In genomic region chr15:77032052-77032646, GRCh38 we compare ENCODE assay signal across 15 cellular contexts. TPM values are rescaled to one million over a fixed set of nuclear protein-coding genes. Genes with fewer than 3 reads are reported as not detected.
A peak's percentile ranks its signal among the peaks of the same experiment; 100 is the strongest.
DNase-seq lines count a peak whose midpoint lies in the region; ATAC-seq and TF ChIP-seq lines count a peak whose summit lies in the region.
"Had no signal": no experiment of that assay in that cellular context is flagged by ENCODE, and none has a peak within 500 bp of the region (broad histone marks: within the 10 kb centered on the region; RNA-seq: fewer than 3 reads in every experiment).

No MANE protein-coding gene starts in this region.

- no peak overlapping the region for H3K4me2 ChIP-seq in DND-41 (ENCODE audit: insufficient read depth, low read length)
- H3K4me2 ChIP-seq: hepatocyte had no signal

- H3K27ac Mint-ChIP-seq in WTC11, result no peak overlapping the region
- H3K27ac Mint-ChIP-seq: mesothelial cell of epicardium had no signal

- H3K79me2 ChIP-seq in DND-41 (ENCODE audit: insufficient read depth, low read length), result no peaks in the 10 kb centered on the region
- H3K79me2 ChIP-seq: hepatocyte had no signal

- no peak overlapping the region for H2AFZ ChIP-seq in DND-41 (ENCODE audit: low read depth, low read length)
- H2AFZ ChIP-seq: hepatocyte had no signal

- peaks cover 13% of the 10 kb centered on the region for H3K4me1 Mint-ChIP-seq in WTC11

- H3K4me3 Mint-ChIP-seq in WTC11, result no peak overlapping the region
- H3K4me3 Mint-ChIP-seq: mesothelial cell of epicardium had no signal

- H3K36me3 ChIP-seq in DND-41 (ENCODE audit: insufficient read depth, low read length), result peaks cover 13% of the 10 kb centered on the region

- H3K9ac ChIP-seq in DND-41 (ENCODE audit: low read depth, low read length), result no peak overlapping the region

- H4K20me1 ChIP-seq in DND-41 (ENCODE audit: insufficient read depth, low read length), result peaks cover 5% of the 10 kb centered on the region; the same call in 1 of the 2 replicates

- H3K9me3 ChIP-seq in DND-41 (ENCODE audit: insufficient read depth, low read length, severe bottlenecking), result no peaks in the 10 kb centered on the region
- H3K9me3 ChIP-seq: tibial artery had no signal

- H3K36me3 Mint-ChIP-seq in WTC11, result peaks cover 11% of the 10 kb centered on the region

- DNase-seq in DND-41 (no peak), WTC11 (ENCODE audit: low spot score) (peak; percentile 13), islet precursor cell (peak; percentile 48), NCI-H187 treated with DMSO at 0.1 percent for 48 hours (lab: John Stamatoyannopoulos, UW) (no peak), kidney tubule cell (ENCODE audit: low spot score) (no peak)
- DNase-seq in stimulated activated CD4-positive, alpha-beta T cell treated with anti-CD3 and anti-CD28 coated beads, Interleukin-2, amount 100 ng/mL, for 24 hours, result peak; percentile 0 to 13
- DNase-seq: DMS79 treated with DMSO at 0.1 percent for 48 hours, NCI-H1436 had no signal

- POLR2A ChIA-PET in WTC11 (lab: Charles Lee), result no interaction called here

- peaks cover 2% of the 10 kb centered on the region; the same call in 1 of the 2 replicates for H3K9me3 Mint-ChIP-seq in WTC11
- H3K9me3 Mint-ChIP-seq: mesothelial cell of epicardium had no signal

- CTCF ChIA-PET in WTC11 (lab: Charles Lee), result interaction anchor here (0.6 to 6.3 kb wide), 4 partner anchors 7 to 511 kb away, joined by 3 to 57 read pairs (median 4); no protein-coding TSS in a partner anchor

- peak overlapping the region; percentile 39 for H3K27ac ChIP-seq in DND-41 (ENCODE audit: low read length)
- H3K27ac ChIP-seq: hepatocyte, tibial artery had no signal

- H3K27me3 Mint-ChIP-seq in WTC11 (ENCODE audit: low read depth), result peaks cover 13% of the 10 kb centered on the region

- H3K4me3 ChIP-seq in DND-41 (ENCODE audit: low read depth in 1 of 2, low read length in 2 of 2), result no peak overlapping the region
- H3K4me3 ChIP-seq: hepatocyte, tibial artery had no signal

- no peak for TF ChIP-seq CTCF in DND-41 (IDR thresholded peaks at IDR 0.05; ENCODE audit: borderline replicate concordance, extremely low read depth, low read length, poor library complexity, severe bottlenecking)
- no peak for TF ChIP-seq CTCF in WTC11 (IDR thresholded peaks at IDR 0.05)

- no peaks in the 10 kb centered on the region for H3K27me3 ChIP-seq in DND-41 (ENCODE audit: insufficient read depth, low read length, poor library complexity)
- H3K27me3 ChIP-seq: hepatocyte had no signal

- ATAC-seq in DND-41 (ENCODE audit: insufficient read depth, low read depth) (no peak), WTC11 (no peak), GM21360 (IDR thresholded peaks at IDR 0.05; ENCODE audit: unreplicated experiment) (no peak), GM18907 (IDR thresholded peaks at IDR 0.05; ENCODE audit: unreplicated experiment) (no peak)

- H3K4me1 ChIP-seq in DND-41 (ENCODE audit: insufficient read depth, low read length), result peaks cover 15% of the 10 kb centered on the region

TF ChIP-seq in WTC11, 78 proteins besides CTCF, POLR2A, EP300 and RAD21:
- TF ChIP-seq PRRX2 (CRISPR knock-in tag; IDR thresholded peaks at IDR 0.05) (no peak), PRDM15 (CRISPR knock-in tag; IDR thresholded peaks at IDR 0.05) (no peak), FOXP1 (CRISPR knock-in tag; IDR thresholded peaks at IDR 0.05; ENCODE audit: borderline replicate concordance) (no peak), NR1H2 (CRISPR knock-in tag; IDR thresholded peaks at IDR 0.05) (no peak), HMGXB4 (CRISPR knock-in tag; IDR thresholded peaks at IDR 0.05) (no peak), E2F4 (CRISPR knock-in tag; IDR thresholded peaks at IDR 0.05; ENCODE audit: borderline replicate concordance, low read depth) (no peak), ESRRA (CRISPR knock-in tag; IDR thresholded peaks at IDR 0.05; ENCODE audit: borderline replicate concordance) (no peak), ZNF219 (CRISPR knock-in tag; IDR thresholded peaks at IDR 0.05; ENCODE audit: borderline replicate concordance) (no peak), CBFB (CRISPR knock-in tag; IDR thresholded peaks at IDR 0.05; ENCODE audit: low read depth) (no peak), ZNF671 (CRISPR knock-in tag; IDR thresholded peaks at IDR 0.05) (no peak), ETV6 (CRISPR knock-in tag; IDR thresholded peaks at IDR 0.05) (no peak), FOXJ3 (CRISPR knock-in tag; IDR thresholded peaks at IDR 0.05; ENCODE audit: borderline replicate concordance) (no peak)
- TF ChIP-seq, protein P1, sequence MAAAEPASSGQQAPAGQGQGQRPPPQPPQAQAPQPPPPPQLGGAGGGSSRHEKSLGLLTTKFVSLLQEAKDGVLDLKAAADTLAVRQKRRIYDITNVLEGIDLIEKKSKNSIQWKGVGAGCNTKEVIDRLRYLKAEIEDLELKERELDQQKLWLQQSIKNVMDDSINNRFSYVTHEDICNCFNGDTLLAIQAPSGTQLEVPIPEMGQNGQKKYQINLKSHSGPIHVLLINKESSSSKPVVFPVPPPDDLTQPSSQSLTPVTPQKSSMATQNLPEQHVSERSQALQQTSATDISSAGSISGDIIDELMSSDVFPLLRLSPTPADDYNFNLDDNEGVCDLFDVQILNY (CRISPR knock-in tag; IDR thresholded peaks at IDR 0.05), result no peak

RNA-seq across cellular contexts. Expression of gene PSTPIP1, which starts 37.2 kb away (rescaled TPM):
- total RNA-seq in WTC11 (2021), result 1.3 to 1.6 TPM (median 1.5 TPM) in 3 replicates
- total RNA-seq: epithelial cell of proximal tubule, hepatocyte, mesothelial cell of epicardium, renal cortical epithelial cell had no signal

RNA-seq across cellular contexts. Expression of gene TSPAN3, which starts 38.8 kb away (rescaled TPM):
- 84.9 to 101 TPM (median 93.4 TPM) in 3 replicates for total RNA-seq in WTC11 (2021)

Comparison
In these comparisons a context has a peak if more than half of its experiments do, and no peak if none do; other contexts are left out.
1. DNase-seq: peak in WTC11 (single experiment), islet precursor cell (single experiment) and stimulated activated CD4-positive, alpha-beta T cell treated with anti-CD3 and anti-CD28 coated beads, Interleukin-2, amount 100 ng/mL, for 24 hours (2 of 2); none in DND-41 (single experiment), NCI-H187 treated with DMSO at 0.1 percent for 48 hours (single experiment) and kidney tubule cell (single experiment).